In the genomic region with DNA sequence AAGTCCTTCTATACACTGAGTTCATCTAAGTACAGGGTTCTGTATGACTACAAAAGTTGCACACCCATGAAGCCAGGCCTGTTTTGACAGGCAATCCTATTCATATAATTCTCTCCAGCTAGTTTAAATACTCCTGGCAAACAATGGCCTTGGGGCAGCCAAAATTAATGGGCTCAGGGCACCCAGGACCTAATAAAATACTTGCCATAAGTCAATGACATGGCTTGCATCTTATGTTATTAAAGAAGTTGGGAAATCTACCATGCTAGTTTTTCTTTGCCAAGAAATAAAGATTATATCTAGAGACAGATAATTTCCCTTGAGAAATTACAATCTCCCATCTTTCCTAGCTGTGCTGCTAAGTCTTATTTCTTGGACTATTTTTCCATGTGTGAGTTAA, we compare ENCODE assay signal across 13 cellular contexts. TPM values are rescaled to one million over a fixed set of nuclear protein-coding genes. Genes with fewer than 3 reads are reported as not detected.
DNase-seq lines count a peak whose midpoint lies in the region; ATAC-seq and TF ChIP-seq lines count a peak whose summit lies in the region.
"Had no signal": no experiment of that assay in that cellular context is flagged by ENCODE, and none has a peak within 500 bp of the region (broad histone marks: within the 10 kb centered on the region; RNA-seq: fewer than 3 reads in every experiment).

No MANE protein-coding gene starts in this region.

- peaks cover 41% of the 10 kb centered on the region for H3F3A ChIP-seq in PC-3 (ENCODE audit: low read length, unreplicated experiment)

- POLR2A ChIA-PET in PC-3 (lab: Charles Lee; ENCODE audit: unreplicated experiment) = no interaction called here

- TF ChIP-seq CTCF in LNCaP clone FGC (IDR thresholded peaks at IDR 0.05; ENCODE audit: control insufficient read depth, extremely low read depth, insufficient read depth) (no peak), PC-3 (conservative IDR thresholded peaks at IDR 0.05; ENCODE audit: low read depth, low read length) (no peak), hepatocyte (IDR thresholded peaks at IDR 0.05; ENCODE audit: poor library complexity) (no peak)

- no peak overlapping the region for H3K4me3 Mint-ChIP-seq in activated T-helper 2 cell treated with anti-CD3 and anti-CD28 coated beads, Interferon-gamma antibody, Interleukin-2, Interleukin-4, amounts not matched to agents 10 μg/mL and 5 μg/mL and 100 μg/mL, durations not matched to agents 14 hours and 24 hours and 36 hours (ENCODE audit: low read depth)
- H3K4me3 Mint-ChIP-seq: CD4-positive, CD25-positive, alpha-beta regulatory T cell; CD8-positive, alpha-beta memory T cell had no signal

- DNase-seq in LNCaP clone FGC (ENCODE audit: low read depth) = peak; percentile 54
- DNase-seq in PC-3 = peak; percentile 72
- DNase-seq in hepatocyte (ENCODE audit: low spot score) = no peak
- DNase-seq in activated T-helper 2 cell treated with anti-CD3 and anti-CD28 coated beads, Interferon-gamma antibody, Interleukin-2, Interleukin-4, amounts not matched to agents 10 μg/mL and 5 μg/mL and 100 μg/mL, durations not matched to agents 14 hours and 24 hours and 36 hours (ENCODE audit: low spot score) = no peak
- DNase-seq in AG08395 (ENCODE audit: low spot score) = no peak
- DNase-seq: BE2C; C1 segment of cervical spinal cord; CD4-positive, CD25-positive, alpha-beta regulatory T cell; CD8-positive, alpha-beta memory T cell; COR-L47; GM23248 had no signal

- H3K4me3 ChIP-seq in LNCaP clone FGC (ENCODE audit: low read depth, low read length) = no peak overlapping the region
- no peak overlapping the region for H3K4me3 ChIP-seq in PC-3 (ENCODE audit: low read length)
- H3K4me3 ChIP-seq in hepatocyte = no peak overlapping the region
- H3K4me3 ChIP-seq: GM23248, HAP-1 had no signal

- no peak overlapping the region for H3K9ac ChIP-seq in PC-3 (ENCODE audit: low read length)
- H3K9ac ChIP-seq: GM23248 had no signal

- no peaks in the 10 kb centered on the region for H3K4me1 Mint-ChIP-seq in activated T-helper 2 cell treated with anti-CD3 and anti-CD28 coated beads, Interferon-gamma antibody, Interleukin-2, Interleukin-4, amounts not matched to agents 10 μg/mL and 5 μg/mL and 100 μg/mL, durations not matched to agents 14 hours and 24 hours and 36 hours (ENCODE audit: low read depth)
- H3K4me1 Mint-ChIP-seq: CD4-positive, CD25-positive, alpha-beta regulatory T cell; CD8-positive, alpha-beta memory T cell had no signal

- peaks cover 34% of the 10 kb centered on the region; the same call in 1 of the 2 replicates for H3K9me3 ChIP-seq in PC-3 (ENCODE audit: low read length)
- no peaks in the 10 kb centered on the region for H3K9me3 ChIP-seq in hepatocyte (ENCODE audit: low read depth)

- no peak for ATAC-seq in PC-3
- peak; percentile 23 for ATAC-seq in esophagus mucosa

- H3K27me3 Mint-ChIP-seq in activated T-helper 2 cell treated with anti-CD3 and anti-CD28 coated beads, Interferon-gamma antibody, Interleukin-2, Interleukin-4, amounts not matched to agents 10 μg/mL and 5 μg/mL and 100 μg/mL, durations not matched to agents 14 hours and 24 hours and 36 hours (ENCODE audit: low read depth) = peaks cover 2% of the 10 kb centered on the region
- H3K27me3 Mint-ChIP-seq: CD8-positive, alpha-beta memory T cell had no signal

- no TSS peak for BruUV-seq in PC-3 (replicated peaks; lab: Mats Ljungman, UMichigan)

- intact Hi-C loops in PC-3 (cut with micrococcal nuclease) = loop anchor here (5.0 kb wide), 2 partner anchors 228 to 243 kb away; no protein-coding TSS in a partner anchor
- intact Hi-C loops in activated T-helper 2 cell treated with anti-CD3 and anti-CD28 coated beads, Interferon-gamma antibody, Interleukin-2, Interleukin-4, amounts not matched to agents 10 μg/mL and 5 μg/mL and 100 μg/mL, durations not matched to agents 14 hours and 24 hours and 36 hours (cut with micrococcal nuclease) = no loop called here

- H3K4me1 ChIP-seq in PC-3 (ENCODE audit: insufficient read depth, low read length) = peaks cover 24% of the 10 kb centered on the region
- H3K4me1 ChIP-seq in hepatocyte (ENCODE audit: insufficient read depth) = peaks cover 14% of the 10 kb centered on the region
- H3K4me1 ChIP-seq: BE2C had no signal

- H3K36me3 ChIP-seq in PC-3 (ENCODE audit: low read depth, low read length) (no peaks in the 10 kb centered on the region), hepatocyte (replicated peaks; ENCODE audit: insufficient read depth, low read depth) (no peaks in the 10 kb centered on the region)
- H3K36me3 ChIP-seq: BE2C, HAP-1 had no signal

- H2AFZ ChIP-seq in PC-3 (ENCODE audit: low read length) = no peak overlapping the region
- H2AFZ ChIP-seq in hepatocyte = no peak overlapping the region
- H2AFZ ChIP-seq: GM23248 had no signal

- H3K4me2 ChIP-seq in PC-3 (ENCODE audit: low read length) = no peak overlapping the region
- no peak overlapping the region for H3K4me2 ChIP-seq in hepatocyte

- H3K9me3 Mint-ChIP-seq in activated T-helper 2 cell treated with anti-CD3 and anti-CD28 coated beads, Interferon-gamma antibody, Interleukin-2, Interleukin-4, amounts not matched to agents 10 μg/mL and 5 μg/mL and 100 μg/mL, durations not matched to agents 14 hours and 24 hours and 36 hours = peaks cover 8% of the 10 kb centered on the region

- H3K36me3 Mint-ChIP-seq in activated T-helper 2 cell treated with anti-CD3 and anti-CD28 coated beads, Interferon-gamma antibody, Interleukin-2, Interleukin-4, amounts not matched to agents 10 μg/mL and 5 μg/mL and 100 μg/mL, durations not matched to agents 14 hours and 24 hours and 36 hours (ENCODE audit: low read depth) = no peaks in the 10 kb centered on the region
- H3K36me3 Mint-ChIP-seq: CD4-positive, CD25-positive, alpha-beta regulatory T cell; CD8-positive, alpha-beta memory T cell had no signal

- H3K27ac ChIP-seq in PC-3 (ENCODE audit: low read length) = peak overlapping the region; percentile 5; the same call in 1 of the 2 replicates
- no peak overlapping the region for H3K27ac ChIP-seq in hepatocyte
- H3K27ac ChIP-seq: GM23248 had no signal

- H3K79me2 ChIP-seq in PC-3 (ENCODE audit: low read length) (no peaks in the 10 kb centered on the region), hepatocyte (no peaks in the 10 kb centered on the region)

- H3K27me3 ChIP-seq in PC-3 (ENCODE audit: low read length) (peaks cover 13% of the 10 kb centered on the region; the same call in 1 of the 2 replicates), hepatocyte (no peaks in the 10 kb centered on the region)
- H3K27me3 ChIP-seq: BE2C had no signal

- no peak overlapping the region for H3K27ac Mint-ChIP-seq in activated T-helper 2 cell treated with anti-CD3 and anti-CD28 coated beads, Interferon-gamma antibody, Interleukin-2, Interleukin-4, amounts not matched to agents 10 μg/mL and 5 μg/mL and 100 μg/mL, durations not matched to agents 14 hours and 24 hours and 36 hours
- H3K27ac Mint-ChIP-seq: CD4-positive, CD25-positive, alpha-beta regulatory T cell; CD8-positive, alpha-beta memory T cell had no signal

- CTCF ChIA-PET in PC-3 (lab: Charles Lee) = no interaction called here

- no peaks in the 10 kb centered on the region for H4K20me1 ChIP-seq in PC-3 (ENCODE audit: low read length)
- H4K20me1 ChIP-seq in hepatocyte (ENCODE audit: insufficient read depth, poor library complexity, severe bottlenecking) = no peaks in the 10 kb centered on the region

- H3K9me2 ChIP-seq in PC-3 (replicated peaks; ENCODE audit: low read length) (no peaks in the 10 kb centered on the region), hepatocyte (replicated peaks; ENCODE audit: insufficient read depth) (no peaks in the 10 kb centered on the region)

RNA-seq across cellular contexts. Expression of a gene that starts 11.1 kb away (rescaled TPM):
- total RNA-seq in PC-3 (2014; rRNA removed) (5.8 TPM in 2 replicates), esophagus mucosa (5.3 TPM), hepatocyte (13.1 and 14.0 TPM in 2 replicates)
- polyA plus RNA-seq in hepatocyte = 2.8 and 6.8 TPM in 2 replicates
- total RNA-seq in activated T-helper 2 cell treated with anti-CD3 and anti-CD28 coated beads, Interferon-gamma antibody, Interleukin-2, Interleukin-4, amounts not matched to agents 10 μg/mL and 5 μg/mL and 100 μg/mL, durations not matched to agents 14 hours and 24 hours and 36 hours = 1.4 TPM in 2 replicates
- total RNA-seq: CD4-positive, CD25-positive, alpha-beta regulatory T cell; CD8-positive, alpha-beta memory T cell had no signal
- polyA plus RNA-seq: CD4-positive, CD25-positive, alpha-beta regulatory T cell; CD8-positive, alpha-beta memory T cell had no signal

Comparison
In these comparisons a context has a peak if more than half of its experiments do, and no peak if none do; other contexts are left out.
1. DNase-seq: peak in LNCaP clone FGC (single experiment) and PC-3 (single experiment); none in hepatocyte (single experiment), activated T-helper 2 cell treated with anti-CD3 and anti-CD28 coated beads, Interferon-gamma antibody, Interleukin-2, Interleukin-4, amounts not matched to agents 10 μg/mL and 5 μg/mL and 100 μg/mL, durations not matched to agents 14 hours and 24 hours and 36 hours (single experiment) and AG08395 (single experiment).